Comparison of ENCODE assay signal across 8 cellular contexts in the genomic region with DNA sequence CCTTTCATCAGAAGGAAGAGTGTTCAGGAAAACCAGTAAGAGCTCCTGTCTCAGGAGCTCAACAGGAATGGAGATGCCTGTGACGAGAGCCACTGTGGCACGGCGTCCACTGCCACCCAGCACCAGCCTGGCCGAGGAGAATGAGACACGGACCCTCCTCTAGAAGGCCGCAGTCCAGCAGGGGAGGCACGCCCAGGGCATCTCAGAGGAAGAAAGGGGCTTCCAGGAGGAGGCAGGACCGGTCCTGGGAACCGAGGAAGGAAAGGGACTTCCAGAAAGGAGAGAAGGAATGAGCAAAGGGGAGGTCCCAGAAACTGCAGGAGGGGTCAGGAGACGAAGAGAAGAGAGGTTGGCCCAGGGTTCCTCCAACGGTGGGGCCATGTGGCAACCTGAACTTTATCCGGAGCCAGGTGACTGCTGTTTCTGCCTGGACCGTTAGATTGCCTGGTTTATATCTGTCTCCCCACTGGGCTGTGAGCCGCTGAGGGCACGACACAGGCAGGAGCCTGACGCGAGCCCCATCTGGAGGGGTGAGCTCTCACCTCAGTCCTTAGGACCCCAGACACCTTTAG. TPM values are rescaled to one million over a fixed set of nuclear protein-coding genes. Genes with fewer than 3 reads are reported as not detected.
DNase-seq lines count a peak whose midpoint lies in the region; ATAC-seq and FAIRE-seq lines count a peak whose summit lies in the region.

No MANE protein-coding gene starts in this region.

- intact Hi-C loops in activated naive CD4-positive, alpha-beta T cell treated with anti-CD3 and anti-CD28 coated beads for 36 hours (cut with micrococcal nuclease) = loop anchor here (1.0 to 2.0 kb wide), 4 partner anchors 27 to 492 kb away; partner anchors contain the start of genes BFSP1 and DSTN

- H3K27me3 Mint-ChIP-seq in T-helper 2 cell treated with Interferon-gamma antibody and Interleukin-4, amounts not matched to agents 5 μg/mL and 100 μg/mL, for 36 hours (ENCODE audit: low read depth) = peaks cover 10% of the 10 kb centered on the region
- H3K27me3 Mint-ChIP-seq in activated naive CD4-positive, alpha-beta T cell treated with anti-CD3 and anti-CD28 coated beads for 36 hours (ENCODE audit: low read depth) = no peaks in the 10 kb centered on the region

- ATAC-seq in HG03175 (IDR thresholded peaks at IDR 0.05; ENCODE audit: unreplicated experiment) (peak; percentile 29), left lobe of liver (peak; percentile 77)

- H3K4me1 Mint-ChIP-seq in T-helper 2 cell treated with Interferon-gamma antibody and Interleukin-4, amounts not matched to agents 5 μg/mL and 100 μg/mL, for 36 hours (ENCODE audit: low read depth) = peaks cover 51% of the 10 kb centered on the region
- H3K4me1 Mint-ChIP-seq in activated naive CD4-positive, alpha-beta T cell treated with anti-CD3 and anti-CD28 coated beads for 36 hours (ENCODE audit: low read depth) = peaks cover 19% of the 10 kb centered on the region

- no peak for DNase-seq in T-helper 2 cell treated with Interferon-gamma antibody and Interleukin-4, amounts not matched to agents 5 μg/mL and 100 μg/mL, for 36 hours (ENCODE audit: low spot score)
- DNase-seq in T-helper 2 cell (no peak), left lobe of liver (ENCODE audit: low spot score) (peak; percentile 52), GM19239 (ENCODE audit: insufficient read length, low spot score) (no peak), NCI-H1694 (lab: John Stamatoyannopoulos, UW) (no peak), SW 1271 (lab: John Stamatoyannopoulos, UW) (no peak)
- no peak for DNase-seq in activated naive CD4-positive, alpha-beta T cell treated with anti-CD3 and anti-CD28 coated beads for 36 hours

- peak overlapping the region; percentile 86 for H3K27ac Mint-ChIP-seq in T-helper 2 cell treated with Interferon-gamma antibody and Interleukin-4, amounts not matched to agents 5 μg/mL and 100 μg/mL, for 36 hours
- H3K27ac Mint-ChIP-seq in activated naive CD4-positive, alpha-beta T cell treated with anti-CD3 and anti-CD28 coated beads for 36 hours = no peak overlapping the region

- H3K36me3 Mint-ChIP-seq in T-helper 2 cell treated with Interferon-gamma antibody and Interleukin-4, amounts not matched to agents 5 μg/mL and 100 μg/mL, for 36 hours (ENCODE audit: low read depth) = no peaks in the 10 kb centered on the region
- H3K36me3 Mint-ChIP-seq in activated naive CD4-positive, alpha-beta T cell treated with anti-CD3 and anti-CD28 coated beads for 36 hours (ENCODE audit: low read depth) = no peaks in the 10 kb centered on the region

- CTCF ChIA-PET in activated naive CD4-positive, alpha-beta T cell treated with anti-CD3 and anti-CD28 coated beads for 36 hours (lab: Charles Lee) = interaction anchor here (0.6 to 3.1 kb wide), 34 partner anchors 10 to 1803 kb away, joined by 3 to 17 read pairs (median 4); partner anchors contain the start of genes DSTN and RRBP1

- peak overlapping the region; percentile 90 for H3K4me3 Mint-ChIP-seq in T-helper 2 cell treated with Interferon-gamma antibody and Interleukin-4, amounts not matched to agents 5 μg/mL and 100 μg/mL, for 36 hours
- H3K4me3 Mint-ChIP-seq in activated naive CD4-positive, alpha-beta T cell treated with anti-CD3 and anti-CD28 coated beads for 36 hours = peak overlapping the region; percentile 73

- no peak for FAIRE-seq in GM19239 (lab: Jason Lieb, UNC)

- no peaks in the 10 kb centered on the region for H3K9me3 Mint-ChIP-seq in T-helper 2 cell treated with Interferon-gamma antibody and Interleukin-4, amounts not matched to agents 5 μg/mL and 100 μg/mL, for 36 hours
- no peaks in the 10 kb centered on the region for H3K9me3 Mint-ChIP-seq in activated naive CD4-positive, alpha-beta T cell treated with anti-CD3 and anti-CD28 coated beads for 36 hours

RNA-seq across cellular contexts. Expression of gene BFSP1, which starts 26.8 kb away (rescaled TPM):
- under 1 TPM in 1 of 2 experiments, not detected in 1; 0.19 TPM for total RNA-seq in activated naive CD4-positive, alpha-beta T cell treated with anti-CD3 and anti-CD28 coated beads for 36 hours
- 0.10 TPM for total RNA-seq in left lobe of liver
